Comparison of ENCODE assay signal across 21 cellular contexts in genomic region chr6:80449756-80450155, GRCh38.
"Had no signal": no experiment of that assay in that cellular context is flagged by ENCODE, and none has a peak within 500 bp of the region (broad histone marks: within the 10 kb centered on the region; RNA-seq: fewer than 3 reads in every experiment).

No MANE protein-coding gene starts in this region.

- H3K4me3 Mint-ChIP-seq: naive thymus-derived CD8-positive, alpha-beta T cell had no signal

- H3K9me3 ChIP-seq: neutrophil, ovary, sigmoid colon, transverse colon had no signal

- H3K4me3 ChIP-seq: esophagus muscularis mucosa, hepatocyte, ovary, right atrium auricular region, sigmoid colon, skin epidermis, stomach, thoracic aorta, transverse colon had no signal

- FAIRE-seq: endometrium had no signal

- H3K79me2 ChIP-seq: hepatocyte had no signal

- H3K4me1 ChIP-seq: esophagus muscularis mucosa, right atrium auricular region, sigmoid colon, stomach, transverse colon had no signal

- H3K27ac Mint-ChIP-seq: naive thymus-derived CD8-positive, alpha-beta T cell had no signal

- H2AFZ ChIP-seq: hepatocyte had no signal

- ATAC-seq: foreskin keratinocyte; naive thymus-derived CD8-positive, alpha-beta T cell had no signal

- H3K9me3 Mint-ChIP-seq: naive thymus-derived CD8-positive, alpha-beta T cell had no signal

- H3K27me3 ChIP-seq: esophagus muscularis mucosa, foreskin keratinocyte, hepatocyte, neutrophil, ovary, right atrium auricular region, sigmoid colon, stomach, transverse colon had no signal

- H3K36me3 ChIP-seq: esophagus muscularis mucosa, neutrophil, ovary, right atrium auricular region, sigmoid colon, stomach, thoracic aorta, transverse colon had no signal

- H3K27ac ChIP-seq: epithelial cell of prostate, esophagus muscularis mucosa, foreskin keratinocyte, hepatocyte, neutrophil, ovary, right atrium auricular region, sigmoid colon, skin epidermis, stomach, thoracic aorta, transverse colon had no signal

- H3K27me3 Mint-ChIP-seq: naive thymus-derived CD8-positive, alpha-beta T cell had no signal

- DNase-seq: cortex of kidney; effector memory CD4-positive, alpha-beta T cell; foreskin keratinocyte; kidney glomerular epithelial cell; mammary epithelial cell; naive thymus-derived CD8-positive, alpha-beta T cell; ovary; sigmoid colon; stimulated activated CD4-positive, alpha-beta T cell treated with anti-CD3 and anti-CD28 coated beads, Interleukin-12 subunit alpha, Interleukin-12 subunit beta, amount 100 ng/mL, for 4 hours; stimulated activated naive CD4-positive, alpha-beta T cell; stomach; substantia nigra; transverse colon had no signal

- H3K4me2 ChIP-seq: hepatocyte had no signal
